In genomic region chr2:100422320-100422719, GRCh38 we compare ENCODE assay signal across 9 cellular contexts. TPM values are rescaled to one million over a fixed set of nuclear protein-coding genes. Genes with fewer than 3 reads are reported as not detected.
DNase-seq lines count a peak whose midpoint lies in the region; ATAC-seq and TF ChIP-seq lines count a peak whose summit lies in the region.
"Had no signal": no experiment of that assay in that cellular context is flagged by ENCODE, and none has a peak within 500 bp of the region (broad histone marks: within the 10 kb centered on the region; RNA-seq: fewer than 3 reads in every experiment).

No MANE protein-coding gene starts in this region.

- ATAC-seq in HG03342 (IDR thresholded peaks at IDR 0.05; ENCODE audit: unreplicated experiment): no peak
- no peak for ATAC-seq in HG02870 (IDR thresholded peaks at IDR 0.05; ENCODE audit: unreplicated experiment)

- H3K4me1 ChIP-seq in stomach: peaks cover 0 to 13% (median 4%) of the 10 kb centered on the region in 4 donors

- intact Hi-C loops in stomach (cut with DNase I; ENCODE audit: low total_unique reads): no loop called here

- H3K27me3 ChIP-seq in stomach: no peaks in the 10 kb centered on the region

- TF ChIP-seq EP300 in stomach (IDR thresholded peaks at IDR 0.05): no peak

- no peak for TF ChIP-seq POLR2A in stomach (IDR thresholded peaks at IDR 0.05)

- 53 to 84% (median 69%) methylated on average over 2 of the region's 2 CpGs for WGBS in stomach, 5 donors

- TF ChIP-seq CTCF in foreskin fibroblast (IDR thresholded peaks at IDR 0.05; ENCODE audit: low read depth, low read length) (peak; percentile 52), stomach (IDR thresholded peaks at IDR 0.05) (peak in 4 of 7 experiments; percentile 30 to 49 (median 45))

- DNase-seq in NCI-H2227 (lab: John Stamatoyannopoulos, UW; ENCODE audit: unreplicated experiment) (peak; percentile 36), NCI-H2227 treated with DMSO at 0.1 percent for 48 hours (lab: John Stamatoyannopoulos, UW) (no peak), OCI-M1 (lab: John Stamatoyannopoulos, UW) (peak; percentile 37), foreskin fibroblast (peak; percentile 27 to 67), stomach (no peak)
- no peak for DNase-seq in stimulated activated CD8-positive, alpha-beta memory T cell treated with anti-CD3 and anti-CD28 coated beads, Interleukin-4, amount 100 ng/mL, for 48 hours
- DNase-seq: CD4-positive, CD25-positive, alpha-beta regulatory T cell had no signal

- no peaks in the 10 kb centered on the region for H3K9me3 ChIP-seq in stomach

- H3K27ac ChIP-seq in stomach: peak overlapping the region in 1 of 5 donors; percentile 18

- no peaks in the 10 kb centered on the region for H3K36me3 ChIP-seq in stomach

- H3K4me3 ChIP-seq in foreskin fibroblast (ENCODE audit: low read depth in 1 of 2, low read length in 2 of 2) (no peak overlapping the region), stomach (no peak overlapping the region)

RNA-seq across cellular contexts. Expression of gene CHST10, which starts 4.9 kb away (rescaled TPM):
- total RNA-seq in stomach: 10 to 100 TPM in 1 of 5 donors, 1 to 10 TPM in 2, not detected in 2; 4.0 to 67.1 (median 8.1) TPM
- 1 to 10 TPM; 2.4 to 3.0 (median 2.9) TPM for polyA plus RNA-seq in stomach

RNA-seq across cellular contexts. Expression of gene NMS, which starts 48.0 kb away (rescaled TPM):
- total RNA-seq in stomach: not detected
- polyA plus RNA-seq in stomach: not detected
- total RNA-seq: CD4-positive, CD25-positive, alpha-beta regulatory T cell had no signal
- polyA plus RNA-seq: CD4-positive, CD25-positive, alpha-beta regulatory T cell had no signal

Comparison
In these comparisons a context has a peak if more than half of its experiments do, and no peak if none do; other contexts are left out.
1. DNase-seq: peak in NCI-H2227 (single experiment), OCI-M1 (single experiment) and foreskin fibroblast (2 of 2); none in NCI-H2227 treated with DMSO at 0.1 percent for 48 hours (single experiment), stomach (single experiment) and stimulated activated CD8-positive, alpha-beta memory T cell treated with anti-CD3 and anti-CD28 coated beads, Interleukin-4, amount 100 ng/mL, for 48 hours (single experiment).